1 cellular context compared by ENCODE assay signal in genomic region chr1:154936416-154937050, GRCh38.
TF ChIP-seq lines count a peak whose summit lies in the region.

PMVK (minus strand) TSS chr1:154936719; CDS start chr1:154936685, 34 bp downstream.

TF ChIP-seq in HepG2, 621 proteins besides CTCF, POLR2A, EP300 and RAD21 (continued from another document and continues in another):
- TF ChIP-seq, protein P1, sequence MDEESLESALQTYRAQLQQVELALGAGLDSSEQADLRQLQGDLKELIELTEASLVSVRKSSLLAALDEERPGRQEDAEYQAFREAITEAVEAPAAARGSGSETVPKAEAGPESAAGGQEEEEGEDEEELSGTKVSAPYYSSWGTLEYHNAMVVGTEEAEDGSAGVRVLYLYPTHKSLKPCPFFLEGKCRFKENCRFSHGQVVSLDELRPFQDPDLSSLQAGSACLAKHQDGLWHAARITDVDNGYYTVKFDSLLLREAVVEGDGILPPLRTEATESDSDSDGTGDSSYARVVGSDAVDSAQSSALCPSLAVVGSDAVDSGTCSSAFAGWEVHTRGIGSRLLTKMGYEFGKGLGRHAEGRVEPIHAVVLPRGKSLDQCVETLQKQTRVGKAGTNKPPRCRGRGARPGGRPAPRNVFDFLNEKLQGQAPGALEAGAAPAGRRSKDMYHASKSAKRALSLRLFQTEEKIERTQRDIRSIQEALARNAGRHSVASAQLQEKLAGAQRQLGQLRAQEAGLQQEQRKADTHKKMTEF (CRISPR knock-in tag; IDR thresholded peaks at IDR 0.05): peak; percentile 87
- TF ChIP-seq REPIN1 (CRISPR knock-in tag; IDR thresholded peaks at IDR 0.05; ENCODE audit: borderline replicate concordance, low read depth): peak; percentile 98
- peak; percentile 98 for TF ChIP-seq ZNF33B (CRISPR knock-in tag; IDR thresholded peaks at IDR 0.05)
- TF ChIP-seq BCL6 (CRISPR knock-in tag; IDR thresholded peaks at IDR 0.05): peak; percentile 74
- no peak for TF ChIP-seq FOSL1 (CRISPR knock-in tag; IDR thresholded peaks at IDR 0.05; ENCODE audit: borderline replicate concordance)
- peak; percentile 99 for TF ChIP-seq ZIK1 (CRISPR knock-in tag; IDR thresholded peaks at IDR 0.05; ENCODE audit: borderline replicate concordance, low read depth)
- no peak for TF ChIP-seq CENPX (CRISPR knock-in tag; IDR thresholded peaks at IDR 0.05)
- TF ChIP-seq ZBTB37 (CRISPR knock-in tag; IDR thresholded peaks at IDR 0.05): peak; percentile 78; the same call in 1 of the 2 replicates
- peak; percentile 49; the same call in 1 of the 2 replicates for TF ChIP-seq NFYC (CRISPR knock-in tag; IDR thresholded peaks at IDR 0.05)
- peak; percentile 85; the same call in 1 of the 2 replicates for TF ChIP-seq AKNA (CRISPR knock-in tag; IDR thresholded peaks at IDR 0.05; ENCODE audit: borderline replicate concordance)
- peak; percentile 97 for TF ChIP-seq DMTF1 (CRISPR knock-in tag; IDR thresholded peaks at IDR 0.05)
- peak; percentile 37; the same call in 1 of the 2 replicates for TF ChIP-seq ZNF773 (CRISPR knock-in tag; IDR thresholded peaks at IDR 0.05; ENCODE audit: borderline replicate concordance)
- peak; percentile 96 for TF ChIP-seq ZBTB2 (CRISPR knock-in tag; IDR thresholded peaks at IDR 0.05; ENCODE audit: low read depth)
- peak; percentile 91 for TF ChIP-seq PHF21A (CRISPR knock-in tag; IDR thresholded peaks at IDR 0.05)
- peak; percentile 99 for TF ChIP-seq ZNF547 (CRISPR knock-in tag; IDR thresholded peaks at IDR 0.05)
- peak; percentile 99 for TF ChIP-seq ATF7-NPFF (CRISPR knock-in tag; IDR thresholded peaks at IDR 0.05; ENCODE audit: low read depth)
- TF ChIP-seq SOX6 (IDR thresholded peaks at IDR 0.05): no peak
- TF ChIP-seq SOX6 (CRISPR knock-in tag; IDR thresholded peaks at IDR 0.05): peak; percentile 76
- TF ChIP-seq HNRNPH1 (optimal IDR thresholded peaks at IDR 0.05; ENCODE audit: low read depth, low read length): no peak
- TF ChIP-seq ZNF263 (CRISPR knock-in tag; IDR thresholded peaks at IDR 0.05): peak; percentile 90
- no peak for TF ChIP-seq NBN (conservative IDR thresholded peaks at IDR 0.05)
- TF ChIP-seq FUBP1 (CRISPR knock-in tag; IDR thresholded peaks at IDR 0.05; ENCODE audit: borderline replicate concordance): no peak
- no peak for TF ChIP-seq ZNF512 (CRISPR knock-in tag; IDR thresholded peaks at IDR 0.05)
- TF ChIP-seq ARNT (IDR thresholded peaks at IDR 0.05): no peak
- TF ChIP-seq, protein P2, sequence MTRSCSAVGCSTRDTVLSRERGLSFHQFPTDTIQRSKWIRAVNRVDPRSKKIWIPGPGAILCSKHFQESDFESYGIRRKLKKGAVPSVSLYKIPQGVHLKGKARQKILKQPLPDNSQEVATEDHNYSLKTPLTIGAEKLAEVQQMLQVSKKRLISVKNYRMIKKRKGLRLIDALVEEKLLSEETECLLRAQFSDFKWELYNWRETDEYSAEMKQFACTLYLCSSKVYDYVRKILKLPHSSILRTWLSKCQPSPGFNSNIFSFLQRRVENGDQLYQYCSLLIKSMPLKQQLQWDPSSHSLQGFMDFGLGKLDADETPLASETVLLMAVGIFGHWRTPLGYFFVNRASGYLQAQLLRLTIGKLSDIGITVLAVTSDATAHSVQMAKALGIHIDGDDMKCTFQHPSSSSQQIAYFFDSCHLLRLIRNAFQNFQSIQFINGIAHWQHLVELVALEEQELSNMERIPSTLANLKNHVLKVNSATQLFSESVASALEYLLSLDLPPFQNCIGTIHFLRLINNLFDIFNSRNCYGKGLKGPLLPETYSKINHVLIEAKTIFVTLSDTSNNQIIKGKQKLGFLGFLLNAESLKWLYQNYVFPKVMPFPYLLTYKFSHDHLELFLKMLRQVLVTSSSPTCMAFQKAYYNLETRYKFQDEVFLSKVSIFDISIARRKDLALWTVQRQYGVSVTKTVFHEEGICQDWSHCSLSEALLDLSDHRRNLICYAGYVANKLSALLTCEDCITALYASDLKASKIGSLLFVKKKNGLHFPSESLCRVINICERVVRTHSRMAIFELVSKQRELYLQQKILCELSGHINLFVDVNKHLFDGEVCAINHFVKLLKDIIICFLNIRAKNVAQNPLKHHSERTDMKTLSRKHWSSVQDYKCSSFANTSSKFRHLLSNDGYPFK (CRISPR knock-in tag; IDR thresholded peaks at IDR 0.05; ENCODE audit: borderline replicate concordance): peak; percentile 92; the same call in 1 of the 2 replicates
- peak; percentile 99 for TF ChIP-seq ZNF546 (CRISPR knock-in tag; conservative IDR thresholded peaks at IDR 0.05)
- peak; percentile 39; the same call in 1 of the 2 replicates for TF ChIP-seq ZNF567 (CRISPR knock-in tag; IDR thresholded peaks at IDR 0.05; ENCODE audit: borderline replicate concordance)
- peak; percentile 95 for TF ChIP-seq TEAD2 (CRISPR knock-in tag; IDR thresholded peaks at IDR 0.05)
- TF ChIP-seq LBX2 (CRISPR knock-in tag; IDR thresholded peaks at IDR 0.05; ENCODE audit: borderline replicate concordance): peak; percentile 98; the same call in 1 of the 2 replicates
- TF ChIP-seq IKZF1 (IDR thresholded peaks at IDR 0.05): no peak
- no peak; the same call in 1 of the 2 replicates for TF ChIP-seq ZNF644 (CRISPR knock-in tag; IDR thresholded peaks at IDR 0.05; ENCODE audit: low read depth)
- TF ChIP-seq ZNF496 (CRISPR knock-in tag; IDR thresholded peaks at IDR 0.05; ENCODE audit: insufficient replicate concordance): peak; percentile 58
- no peak for TF ChIP-seq MAZ (IDR thresholded peaks at IDR 0.05; ENCODE audit: borderline replicate concordance, low read depth, low read length)
- TF ChIP-seq MAZ (CRISPR knock-in tag; IDR thresholded peaks at IDR 0.05; ENCODE audit: low read depth): peak; percentile 96
- TF ChIP-seq, protein P3, sequence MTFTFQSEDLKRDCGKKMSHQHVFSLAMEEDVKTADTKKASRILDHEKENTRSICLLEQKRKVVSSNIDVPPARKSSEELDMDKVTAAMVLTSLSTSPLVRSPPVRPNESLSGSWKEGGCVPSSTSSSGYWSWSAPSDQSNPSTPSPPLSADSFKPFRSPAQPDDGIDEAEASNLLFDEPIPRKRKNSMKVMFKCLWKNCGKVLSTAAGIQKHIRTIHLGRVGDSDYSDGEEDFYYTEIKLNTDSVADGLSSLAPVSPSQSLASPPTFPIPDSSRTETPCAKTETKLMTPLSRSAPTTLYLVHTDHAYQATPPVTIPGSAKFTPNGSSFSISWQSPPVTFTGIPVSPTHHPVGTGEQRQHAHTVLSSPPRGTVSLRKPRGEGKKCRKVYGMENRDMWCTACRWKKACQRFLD (CRISPR knock-in tag; IDR thresholded peaks at IDR 0.05; ENCODE audit: borderline replicate concordance): peak; percentile 99
- TF ChIP-seq MAFG (CRISPR knock-in tag; IDR thresholded peaks at IDR 0.05): no peak
- TF ChIP-seq ZNF746 (CRISPR knock-in tag; IDR thresholded peaks at IDR 0.05): peak; percentile 83
- TF ChIP-seq ZBTB7A (CRISPR knock-in tag; IDR thresholded peaks at IDR 0.05): peak; percentile 96
- peak; percentile 90; the same call in 1 of the 2 replicates for TF ChIP-seq ZKSCAN8 (CRISPR knock-in tag; IDR thresholded peaks at IDR 0.05; ENCODE audit: borderline replicate concordance)
- TF ChIP-seq WIZ (CRISPR knock-in tag; IDR thresholded peaks at IDR 0.05): peak; percentile 87; the same call in 1 of the 2 replicates
- no peak for TF ChIP-seq TP53 (CRISPR knock-in tag; conservative IDR thresholded peaks at IDR 0.05)
